In genomic region chr5:39762761-39763160, GRCh38 we compare ENCODE assay signal across 20 cellular contexts.
DNase-seq lines count a peak whose midpoint lies in the region; ATAC-seq, FAIRE-seq and TF ChIP-seq lines count a peak whose summit lies in the region.
"Had no signal": no experiment of that assay in that cellular context is flagged by ENCODE, and none has a peak within 500 bp of the region (broad histone marks: within the 10 kb centered on the region; RNA-seq: fewer than 3 reads in every experiment).

No MANE protein-coding gene starts in this region.

- DNase-seq in RCC 7860 (ENCODE audit: low spot score) (no peak), frontal cortex (ENCODE audit: low spot score in 2 of 2) (no peak), tibial artery (no peak), dermis blood vessel endothelial cell (no peak), upper lobe of right lung (no peak)
- DNase-seq: Calu3; CD8-positive, alpha-beta T cell; GDM1; GOT3; H7; HFFc6 had no signal

- H3K27me3 ChIP-seq in ACC112 (ENCODE audit: insufficient read depth, low read length) (no peaks in the 10 kb centered on the region), tibial artery (no peaks in the 10 kb centered on the region), upper lobe of right lung (no peaks in the 10 kb centered on the region)
- H3K27me3 ChIP-seq: BLaER1 treated with 17β-estradiol and CSF1 and Interleukin-3, amounts not matched to agents 10 nM and 100 nM had no signal

- ATAC-seq in HG02623 (IDR thresholded peaks at IDR 0.05; ENCODE audit: unreplicated experiment) (no peak), upper lobe of right lung (no peak)
- ATAC-seq: A549; CD8-positive, alpha-beta T cell; HCT116 had no signal

- no peaks in the 10 kb centered on the region for H3K79me2 ChIP-seq in ACC112 (ENCODE audit: control insufficient read depth, insufficient read depth, low read length, unreplicated experiment)

- TF ChIP-seq CTCF in tibial artery (IDR thresholded peaks at IDR 0.05) (no peak), upper lobe of right lung (IDR thresholded peaks at IDR 0.05) (no peak)

- intact Hi-C loops in tibial artery (cut with DNase I; ENCODE audit: low total_unique reads) (no loop called here), upper lobe of right lung (cut with DNase I) (no loop called here)

- H3K27ac ChIP-seq in ACC112 (ENCODE audit: low read depth, low read length) = peak overlapping the region; percentile 100
- peak overlapping the region; percentile 78 to 83 for H3K27ac ChIP-seq in tibial artery
- no peak overlapping the region for H3K27ac ChIP-seq in upper lobe of right lung
- H3K27ac ChIP-seq: 22Rv1; BLaER1 treated with 17β-estradiol and CSF1 and Interleukin-3, amounts not matched to agents 10 nM and 100 nM; KMS-11 had no signal

- H3K4me3 ChIP-seq in ACC112 (ENCODE audit: low read depth, low read length) (no peak overlapping the region), tibial artery (no peak overlapping the region), upper lobe of right lung (no peak overlapping the region)
- H3K4me3 ChIP-seq: A549; BLaER1 treated with 17β-estradiol and CSF1 and Interleukin-3, amounts not matched to agents 10 nM and 100 nM had no signal

- H3K4me1 ChIP-seq in ACC112 (ENCODE audit: control insufficient read depth, insufficient read depth, low read length, unreplicated experiment) (peaks cover 42% of the 10 kb centered on the region), tibial artery (peaks cover 0 to 43% (median 5%) of the 10 kb centered on the region in 4 donors), upper lobe of right lung (no peaks in the 10 kb centered on the region)

- H3K36me3 ChIP-seq in ACC112 (ENCODE audit: insufficient read depth, low read length) (no peaks in the 10 kb centered on the region), tibial artery (no peaks in the 10 kb centered on the region), upper lobe of right lung (no peaks in the 10 kb centered on the region)
- H3K36me3 ChIP-seq: BLaER1 treated with 17β-estradiol and CSF1 and Interleukin-3, amounts not matched to agents 10 nM and 100 nM had no signal

- FAIRE-seq in RCC 7860 (lab: Jason Lieb, UNC) (peak; percentile 48), frontal cortex (lab: Jason Lieb, UNC) (peak; percentile 8)
- FAIRE-seq: A549, GM12892, GM18507 had no signal

- H2AFZ ChIP-seq in ACC112 (ENCODE audit: low read length, unreplicated experiment) = no peak overlapping the region

- H3K9me3 ChIP-seq in tibial artery = no peaks in the 10 kb centered on the region
- no peaks in the 10 kb centered on the region for H3K9me3 ChIP-seq in upper lobe of right lung
- H3K9me3 ChIP-seq: A549 had no signal
